In the genomic region with DNA sequence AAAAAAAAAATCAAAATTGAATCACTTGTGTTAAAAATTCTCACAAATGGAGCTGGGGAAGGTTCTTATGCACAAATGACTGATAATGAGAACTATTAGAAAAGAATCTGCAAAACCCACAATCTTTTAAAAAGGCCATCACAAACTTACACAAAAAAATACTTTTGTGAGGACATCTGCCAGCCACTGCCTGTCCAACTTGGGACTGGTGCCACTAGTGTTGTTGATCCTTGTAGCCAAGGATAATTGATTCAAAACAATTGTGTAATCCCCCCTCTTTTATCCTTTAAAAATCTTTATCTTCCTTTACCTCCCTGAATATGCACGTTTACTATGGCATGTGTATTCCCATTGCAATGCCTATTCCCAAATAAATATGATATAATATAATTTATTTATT, we compare ENCODE assay signal across 27 cellular contexts.
"Had no signal": no experiment of that assay in that cellular context is flagged by ENCODE, and none has a peak within 500 bp of the region (broad histone marks: within the 10 kb centered on the region; RNA-seq: fewer than 3 reads in every experiment).

No MANE protein-coding gene starts in this region.

- H3K9me3 ChIP-seq: ovary, psoas muscle, right lobe of liver, sigmoid colon, stomach, thoracic aorta, thyroid gland, tibial nerve, upper lobe of left lung, vagina had no signal

- H3K9me3 Mint-ChIP-seq: nephron; neural progenitor cell; stimulated activated naive B cell treated with anti-CD40 and anti-IgM and Interleukin-4, amounts not matched to agents 10 μg/mL and 1 μg/mL and 100 μg/mL, for 72 hours; stimulated activated naive CD8-positive, alpha-beta T cell treated with anti-CD3 and anti-CD28 coated beads, Interleukin-15, Interleukin-2, amounts not matched to agents 100 ng/mL and 50 ng/mL, for 24 hours had no signal

- H3K27ac Mint-ChIP-seq: nephron; neural progenitor cell; progenitor cell of endocrine pancreas; stimulated activated naive B cell treated with anti-CD40 and anti-IgM and Interleukin-4, amounts not matched to agents 10 μg/mL and 1 μg/mL and 100 μg/mL, for 72 hours; stimulated activated naive CD8-positive, alpha-beta T cell treated with anti-CD3 and anti-CD28 coated beads, Interleukin-15, Interleukin-2, amounts not matched to agents 100 ng/mL and 50 ng/mL, for 24 hours had no signal

- H3K27ac ChIP-seq: neural progenitor cell, ovary, parathyroid adenoma, psoas muscle, right lobe of liver, sigmoid colon, stomach, thoracic aorta, thyroid gland, tibial nerve, upper lobe of left lung, vagina had no signal

- H3K36me3 Mint-ChIP-seq: neural progenitor cell; stimulated activated naive B cell treated with anti-CD40 and anti-IgM and Interleukin-4, amounts not matched to agents 10 μg/mL and 1 μg/mL and 100 μg/mL, for 72 hours had no signal

- H3K4me1 ChIP-seq: neural progenitor cell, parathyroid adenoma had no signal

- H3K4me3 ChIP-seq: neural progenitor cell, ovary, psoas muscle, right lobe of liver, sigmoid colon, stomach, thoracic aorta, thyroid gland, tibial nerve, upper lobe of left lung, vagina had no signal

- H3K4me1 Mint-ChIP-seq: nephron had no signal

- H3K4me3 Mint-ChIP-seq: nephron; neural progenitor cell; stimulated activated effector memory CD8-positive, alpha-beta T cell treated with anti-CD3 and anti-CD28 coated beads, Interleukin-12 subunit alpha, Interleukin-12 subunit beta, amount 100 ng/mL, for 72 hours; stimulated activated naive B cell treated with anti-CD40 and anti-IgM and Interleukin-4, amounts not matched to agents 10 μg/mL and 1 μg/mL and 100 μg/mL, for 72 hours; stimulated activated naive CD8-positive, alpha-beta T cell treated with anti-CD3 and anti-CD28 coated beads, Interleukin-15, Interleukin-2, amounts not matched to agents 100 ng/mL and 50 ng/mL, for 24 hours had no signal

- DNase-seq: occipital lobe; ovary; posterior cingulate gyrus; psoas muscle; right cardiac atrium; right lobe of liver; sigmoid colon; small intestine; stimulated activated CD4-positive, alpha-beta T cell treated with anti-CD3 and anti-CD28 coated beads, Interleukin-15, amount 100 ng/mL, for 24 hours; stimulated activated CD4-positive, alpha-beta T cell treated with anti-CD3 and anti-CD28 coated beads, Interleukin-2, amount 100 ng/mL, for 24 hours; stimulated activated CD4-positive, alpha-beta T cell treated with anti-CD3 and anti-CD28 coated beads, Interleukin-2, amount 100 ng/mL, for 48 hours; stimulated activated CD4-positive, alpha-beta T cell treated with anti-CD3 and anti-CD28 coated beads, Interleukin-4, amount 100 ng/mL, for 24 hours; stimulated activated naive B cell treated with anti-CD40 and anti-IgM and Interleukin-4, amounts not matched to agents 10 μg/mL and 1 μg/mL and 100 μg/mL, for 72 hours; stimulated activated naive CD4-positive, alpha-beta T cell treated with Interleukin-2 at 50 U/mL for 16 hours; stomach; thyroid gland; trophoblast cell had no signal

- H3K36me3 ChIP-seq: neural progenitor cell, ovary, right lobe of liver, sigmoid colon, stomach, thoracic aorta, thyroid gland, tibial nerve, upper lobe of left lung, vagina had no signal

- H3K27me3 Mint-ChIP-seq: progenitor cell of endocrine pancreas; stimulated activated naive CD8-positive, alpha-beta T cell treated with anti-CD3 and anti-CD28 coated beads, Interleukin-15, Interleukin-2, amounts not matched to agents 100 ng/mL and 50 ng/mL, for 24 hours had no signal

- ATAC-seq: psoas muscle; right cardiac atrium; stimulated activated effector memory CD8-positive, alpha-beta T cell treated with anti-CD3 and anti-CD28 coated beads, Interleukin-12 subunit alpha, Interleukin-12 subunit beta, amount 100 ng/mL, for 72 hours; stimulated activated naive B cell treated with anti-CD40 and anti-IgM and Interleukin-4, amounts not matched to agents 10 μg/mL and 1 μg/mL and 100 μg/mL, for 72 hours had no signal

- H3K27me3 ChIP-seq: neural progenitor cell, ovary, right lobe of liver, sigmoid colon, stomach, thyroid gland, tibial nerve, upper lobe of left lung, vagina had no signal
